ENCODE assay signal across 17 cellular contexts in the genomic region with DNA sequence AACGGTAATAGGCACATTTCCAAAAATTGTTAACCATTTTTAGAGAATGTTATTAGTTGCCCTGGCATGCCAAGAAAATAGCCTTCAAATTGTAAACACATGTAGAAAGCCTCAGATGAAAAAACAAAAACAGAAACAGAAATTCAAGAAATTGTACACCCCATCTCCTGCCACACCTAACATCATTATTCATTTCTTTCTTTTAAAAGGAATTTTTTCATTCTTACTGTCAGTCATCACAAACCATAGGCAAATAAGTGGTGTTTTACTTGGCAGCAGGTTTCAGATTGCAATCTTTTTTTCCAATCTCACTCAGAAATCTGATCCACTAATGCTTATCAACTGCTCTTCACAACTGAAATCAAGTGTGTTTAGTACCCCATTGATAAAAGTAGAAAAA.
"Had no signal": no experiment of that assay in that cellular context is flagged by ENCODE, and none has a peak within 500 bp of the region (broad histone marks: within the 10 kb centered on the region; RNA-seq: fewer than 3 reads in every experiment).

No MANE protein-coding gene starts in this region.

- H3K27ac ChIP-seq: esophagus squamous epithelium, heart left ventricle, left ventricle myocardium inferior, psoas muscle, VCaP had no signal

- H3K4me3 ChIP-seq: esophagus squamous epithelium, heart left ventricle, left ventricle myocardium inferior, psoas muscle had no signal

- H3K36me3 ChIP-seq: esophagus squamous epithelium, heart left ventricle, left ventricle myocardium inferior had no signal

- H3K27me3 ChIP-seq: esophagus squamous epithelium, heart left ventricle had no signal

- H3K9me3 ChIP-seq: esophagus squamous epithelium, heart left ventricle, left ventricle myocardium inferior, psoas muscle had no signal

- H3K4me1 ChIP-seq: esophagus squamous epithelium, heart left ventricle, left ventricle myocardium inferior, psoas muscle had no signal

- DNase-seq: activated CD4-positive, alpha-beta memory T cell treated with anti-CD3 and anti-CD28 coated beads, Interleukin-2, amount 10 ng/mL, durations not matched to agents 7 days and 5 days; activated gamma-delta T cell; activated naive CD8-positive, alpha-beta T cell treated with anti-CD3 and anti-CD28 coated beads for 36 hours; activated T-cell treated with anti-CD3 and anti-CD28 coated beads, Interleukin-2, amount 50 U/mL, for 48 hours; esophagus squamous epithelium; foreskin melanocyte; heart left ventricle; islet precursor cell; left ventricle myocardium inferior; mesenchymal stem cell; psoas muscle; stimulated activated CD4-positive, alpha-beta T cell treated with anti-CD3 and anti-CD28 coated beads, Interleukin-2, amount 100 ng/mL, for 24 hours; stimulated activated naive CD4-positive, alpha-beta T cell; substantia nigra; T1000; trophoblast cell had no signal
